8 cellular contexts compared by ENCODE assay signal in the genomic region with DNA sequence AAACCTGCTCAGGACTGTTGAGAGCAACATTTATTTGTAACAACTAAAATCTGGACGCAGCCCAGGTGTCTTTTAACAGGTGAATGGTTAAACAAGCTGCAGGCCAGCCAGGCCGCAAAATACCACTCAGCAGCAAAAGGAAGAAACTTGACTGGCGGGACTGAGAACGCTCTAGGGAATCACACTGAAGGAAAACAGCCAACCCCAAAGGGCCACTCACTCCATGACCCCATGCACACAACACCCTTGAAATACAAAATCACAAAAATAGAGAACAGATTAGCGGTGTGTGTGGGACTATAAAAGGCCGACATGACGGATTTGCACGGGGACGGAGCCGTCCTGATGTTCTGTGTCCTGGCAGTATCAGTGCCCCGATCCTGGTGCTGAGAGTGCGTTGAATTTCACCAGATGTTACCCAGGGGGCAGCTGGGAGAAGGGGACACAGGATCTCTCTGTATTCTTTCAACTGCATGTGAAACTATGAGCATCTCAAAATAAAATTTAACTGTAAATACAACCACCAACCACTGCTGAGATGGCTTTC. TPM values are rescaled to one million over a fixed set of nuclear protein-coding genes. Genes with fewer than 3 reads are reported as not detected.
A peak's percentile ranks its signal among the peaks of the same experiment; 100 is the strongest.
DNase-seq lines count a peak whose midpoint lies in the region; ATAC-seq and TF ChIP-seq lines count a peak whose summit lies in the region.

No MANE protein-coding gene starts in this region.

- peaks cover 0 to 28% of the 10 kb centered on the region in 2 donors for H3K36me3 ChIP-seq in left lung

- TF ChIP-seq CTCF in WTC11 (IDR thresholded peaks at IDR 0.05) (no peak), left lung (IDR thresholded peaks at IDR 0.05) (no peak), foreskin fibroblast (IDR thresholded peaks at IDR 0.05; ENCODE audit: low read depth, low read length) (no peak)

- H3K9me3 ChIP-seq in left lung: no peaks in the 10 kb centered on the region

- H3K27me3 ChIP-seq in left lung: no peaks in the 10 kb centered on the region

- CTCF ChIA-PET in WTC11 (lab: Charles Lee): interaction anchor here (1.0 to 2.7 kb wide), 6 partner anchors 7 to 79 kb away, joined by 3 to 20 read pairs (median 6); no protein-coding TSS in a partner anchor

- intact Hi-C loops in left lung (cut with DNase I): no loop called here

- POLR2A ChIA-PET in WTC11 (lab: Charles Lee): interaction anchor here (0.6 kb wide), 1 partner anchor 100 kb away, joined by 4 read pairs; no protein-coding TSS in a partner anchor

- H3K4me1 ChIP-seq in left lung: peaks cover 45 to 89% of the 10 kb centered on the region in 2 donors

- H3K27ac Mint-ChIP-seq in WTC11: peak overlapping the region; percentile 64
- H3K27ac Mint-ChIP-seq in stimulated activated naive CD8-positive, alpha-beta T cell treated with anti-CD3 and anti-CD28 coated beads, Interleukin-15, amount 100 ng/mL, for 72 hours: no peak overlapping the region

- H3K4me3 ChIP-seq in left lung: no peak overlapping the region
- H3K4me3 ChIP-seq in foreskin fibroblast (ENCODE audit: low read depth in 1 of 2, low read length in 2 of 2): no peak overlapping the region

- DNase-seq in NCI-H510A treated with DMSO at 0.1 percent for 48 hours (lab: John Stamatoyannopoulos, UW) (peak; percentile 39), NCI-H510A (lab: John Stamatoyannopoulos, UW) (no peak), WTC11 (ENCODE audit: low spot score) (no peak), left lung (no peak), foreskin fibroblast (no peak), RPMI8226 (no peak)
- no peak for DNase-seq in stimulated activated naive CD8-positive, alpha-beta T cell treated with anti-CD3 and anti-CD28 coated beads, Interleukin-15, amount 100 ng/mL, for 72 hours
- DNase-seq in stimulated activated CD4-positive, alpha-beta T cell treated with anti-CD3 and anti-CD28 coated beads, Interleukin-1b, Interleukin-23, amount 100 ng/mL, for 48 hours: no peak

- peak overlapping the region; percentile 87 to 91 for H3K27ac ChIP-seq in left lung

- peaks cover 100% of the 10 kb centered on the region for H3K27me3 Mint-ChIP-seq in WTC11 (ENCODE audit: low read depth)
- no peaks in the 10 kb centered on the region for H3K27me3 Mint-ChIP-seq in stimulated activated naive CD8-positive, alpha-beta T cell treated with anti-CD3 and anti-CD28 coated beads, Interleukin-15, amount 100 ng/mL, for 72 hours

- no peak for ATAC-seq in WTC11
- ATAC-seq in left lung: peak; percentile 35
- no peak for ATAC-seq in stimulated activated naive CD8-positive, alpha-beta T cell treated with anti-CD3 and anti-CD28 coated beads, Interleukin-15, amount 100 ng/mL, for 72 hours

- no peaks in the 10 kb centered on the region for H3K9me3 Mint-ChIP-seq in WTC11
- no peaks in the 10 kb centered on the region for H3K9me3 Mint-ChIP-seq in stimulated activated naive CD8-positive, alpha-beta T cell treated with anti-CD3 and anti-CD28 coated beads, Interleukin-15, amount 100 ng/mL, for 72 hours

- peak overlapping the region; percentile 11; the same call in 1 of the 2 replicates for H3K4me3 Mint-ChIP-seq in WTC11
- H3K4me3 Mint-ChIP-seq in stimulated activated naive CD8-positive, alpha-beta T cell treated with anti-CD3 and anti-CD28 coated beads, Interleukin-15, amount 100 ng/mL, for 72 hours: peak overlapping the region; percentile 27 to 75

- H3K36me3 Mint-ChIP-seq in WTC11: peaks cover 24% of the 10 kb centered on the region

- peaks cover 36% of the 10 kb centered on the region for H3K4me1 Mint-ChIP-seq in WTC11
- H3K4me1 Mint-ChIP-seq in stimulated activated naive CD8-positive, alpha-beta T cell treated with anti-CD3 and anti-CD28 coated beads, Interleukin-15, amount 100 ng/mL, for 72 hours: peaks cover 78% of the 10 kb centered on the region

TF ChIP-seq in WTC11, 78 proteins besides CTCF, POLR2A, EP300 and RAD21:
- TF ChIP-seq PRRX2 (CRISPR knock-in tag; IDR thresholded peaks at IDR 0.05) (no peak), ATF1 (CRISPR knock-in tag; IDR thresholded peaks at IDR 0.05) (no peak)
- TF ChIP-seq, protein P1, sequence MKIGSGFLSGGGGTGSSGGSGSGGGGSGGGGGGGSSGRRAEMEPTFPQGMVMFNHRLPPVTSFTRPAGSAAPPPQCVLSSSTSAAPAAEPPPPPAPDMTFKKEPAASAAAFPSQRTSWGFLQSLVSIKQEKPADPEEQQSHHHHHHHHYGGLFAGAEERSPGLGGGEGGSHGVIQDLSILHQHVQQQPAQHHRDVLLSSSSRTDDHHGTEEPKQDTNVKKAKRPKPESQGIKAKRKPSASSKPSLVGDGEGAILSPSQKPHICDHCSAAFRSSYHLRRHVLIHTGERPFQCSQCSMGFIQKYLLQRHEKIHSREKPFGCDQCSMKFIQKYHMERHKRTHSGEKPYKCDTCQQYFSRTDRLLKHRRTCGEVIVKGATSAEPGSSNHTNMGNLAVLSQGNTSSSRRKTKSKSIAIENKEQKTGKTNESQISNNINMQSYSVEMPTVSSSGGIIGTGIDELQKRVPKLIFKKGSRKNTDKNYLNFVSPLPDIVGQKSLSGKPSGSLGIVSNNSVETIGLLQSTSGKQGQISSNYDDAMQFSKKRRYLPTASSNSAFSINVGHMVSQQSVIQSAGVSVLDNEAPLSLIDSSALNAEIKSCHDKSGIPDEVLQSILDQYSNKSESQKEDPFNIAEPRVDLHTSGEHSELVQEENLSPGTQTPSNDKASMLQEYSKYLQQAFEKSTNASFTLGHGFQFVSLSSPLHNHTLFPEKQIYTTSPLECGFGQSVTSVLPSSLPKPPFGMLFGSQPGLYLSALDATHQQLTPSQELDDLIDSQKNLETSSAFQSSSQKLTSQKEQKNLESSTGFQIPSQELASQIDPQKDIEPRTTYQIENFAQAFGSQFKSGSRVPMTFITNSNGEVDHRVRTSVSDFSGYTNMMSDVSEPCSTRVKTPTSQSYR (CRISPR knock-in tag; IDR thresholded peaks at IDR 0.05): no peak

RNA-seq across cellular contexts. Expression of a gene that starts 23.0 kb away (rescaled TPM):
- 10.4 to 18.1 TPM (median 11.4 TPM) in 3 replicates for total RNA-seq in WTC11 (2021)
- total RNA-seq in left lung: 10 to 100 TPM; 33.9 to 35.8 TPM

RNA-seq across cellular contexts. Expression of a gene that starts 37.6 kb away (rescaled TPM):
- 22.8 to 45.2 TPM (median 26.8 TPM) in 3 replicates for total RNA-seq in WTC11 (2021)
- total RNA-seq in left lung: 10 to 100 TPM; 32.0 to 33.1 TPM
